Comparison of ENCODE assay signal across 19 cellular contexts in genomic region chr18:58452392-58453166, GRCh38.
"Had no signal": no experiment of that assay in that cellular context is flagged by ENCODE, and none has a peak within 500 bp of the region (broad histone marks: within the 10 kb centered on the region; RNA-seq: fewer than 3 reads in every experiment).

No MANE protein-coding gene starts in this region.

- H3K4me3 ChIP-seq: left lung, smooth muscle cell had no signal

- FAIRE-seq: keratinocyte had no signal

- H3K4me2 ChIP-seq: smooth muscle cell had no signal

- H3K4me1 ChIP-seq: left lung had no signal

- H3K27ac ChIP-seq: epithelial cell of prostate, left lung had no signal

- H3K9me3 ChIP-seq: left lung had no signal

- DNase-seq: activated CD4-positive, alpha-beta T cell treated with anti-CD3 and anti-CD28 coated beads, Interleukin-2, amount 50 U/mL, for 1 hour; activated CD8-positive, alpha-beta memory T cell treated with anti-CD3 and anti-CD28 coated beads for 24 hours; activated naive CD8-positive, alpha-beta T cell treated with anti-CD3 and anti-CD28 coated beads for 36 hours; effector memory CD8-positive, alpha-beta T cell; hippocampal formation; left lung; mesenchymal stem cell; natural killer cell; right cardiac atrium; stimulated activated CD4-positive, alpha-beta T cell treated with anti-CD3 and anti-CD28 coated beads, Interleukin-4, amount 100 ng/mL, for 4 hours; stimulated activated CD8-positive, alpha-beta memory T cell treated with anti-CD3 and anti-CD28 coated beads, Interleukin-4, amount 100 ng/mL, for 48 hours; stimulated activated naive CD4-positive, alpha-beta T cell treated with Interleukin-2 at 50 U/mL for 16 hours; substantia nigra; T1000; trophoblast cell had no signal

- H3K27me3 ChIP-seq: left lung had no signal

- H3K36me3 ChIP-seq: left lung had no signal

- ATAC-seq: activated CD4-positive, CD25-positive, alpha-beta regulatory T cell treated with anti-CD3 and anti-CD28 coated beads, Interleukin-2, amount 50 U/mL, for 24 hours; effector memory CD8-positive, alpha-beta T cell; left lung; natural killer cell; right cardiac atrium had no signal
